ENCODE assay signal across 17 cellular contexts in the genomic region with DNA sequence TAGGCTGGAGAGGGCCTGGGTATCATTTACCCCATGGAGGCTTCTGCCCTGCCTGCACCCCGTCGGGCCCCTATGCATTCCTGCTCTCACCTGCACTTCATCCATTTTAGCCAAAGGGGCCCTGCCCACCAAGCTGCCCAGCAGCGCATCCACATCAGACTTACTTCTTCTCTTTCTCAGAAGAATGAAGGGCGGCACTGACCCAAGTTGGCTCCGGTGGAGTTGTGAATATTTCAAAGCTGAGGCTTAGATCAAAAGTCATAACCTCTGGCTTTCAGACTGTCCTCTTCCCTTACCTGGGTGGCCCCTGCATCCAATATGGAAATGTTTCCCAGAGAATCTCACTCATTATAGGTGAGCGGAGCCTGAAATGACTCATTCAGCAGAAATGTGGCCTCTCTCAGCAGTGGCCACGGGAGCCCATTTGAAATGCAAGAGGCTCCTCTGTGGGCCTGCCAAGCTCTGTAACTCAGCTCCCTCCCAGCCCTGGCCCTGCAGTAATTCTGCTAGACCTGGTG.
A peak's percentile ranks its signal among the peaks of the same experiment; 100 is the strongest.
DNase-seq lines count a peak whose midpoint lies in the region; ATAC-seq and TF ChIP-seq lines count a peak whose summit lies in the region.
"Had no signal": no experiment of that assay in that cellular context is flagged by ENCODE, and none has a peak within 500 bp of the region (broad histone marks: within the 10 kb centered on the region; RNA-seq: fewer than 3 reads in every experiment).

No MANE protein-coding gene starts in this region.

- DNase-seq in Calu3, result peak; percentile 17
- peak; percentile 42 for DNase-seq in mammary epithelial cell
- peak; percentile 80 for DNase-seq in kidney tubule cell (ENCODE audit: low spot score)
- no peak for DNase-seq in activated naive CD8-positive, alpha-beta T cell treated with anti-CD3 and anti-CD28 coated beads, Interleukin-2, amount 50 U/mL, for 24 hours
- no peak for DNase-seq in stimulated activated CD4-positive, alpha-beta T cell treated with anti-CD3 and anti-CD28 coated beads, Interleukin-4, amount 100 ng/mL, for 24 hours
- no peak for DNase-seq in immature natural killer cell
- DNase-seq in activated CD4-positive, alpha-beta memory T cell treated with anti-CD3 and anti-CD28 coated beads, Interleukin-2, amount 10 ng/mL, durations not matched to agents 7 days and 5 days, result no peak
- DNase-seq: activated naive CD8-positive, alpha-beta T cell treated with anti-CD3 and anti-CD28 coated beads, Interleukin-2, amount 10 ng/mL, durations not matched to agents 7 days and 5 days; BE2C; DND-41; erythroblast; NCI-H1048; NCI-H2171 treated with DMSO at 0.1 percent for 48 hours; stimulated activated CD4-positive, alpha-beta T cell treated with anti-CD3 and anti-CD28 coated beads, Interleukin-2, amount 100 ng/mL, for 24 hours; upper lobe of right lung; WERI-Rb-1 had no signal

- H3K4me2 ChIP-seq in mammary epithelial cell (ENCODE audit: insufficient read depth, low read depth, low read length), result no peak overlapping the region

- H3K27ac ChIP-seq in HUES64 (ENCODE audit: low read depth, low read length) (peak overlapping the region; percentile 81), mammary epithelial cell (ENCODE audit: insufficient read depth, low read depth, low read length) (no peak overlapping the region)
- H3K27ac ChIP-seq: upper lobe of right lung, WERI-Rb-1 had no signal

- no peaks in the 10 kb centered on the region for H3K9me3 ChIP-seq in HUES64 (ENCODE audit: insufficient read depth, low read depth, low read length)
- no peaks in the 10 kb centered on the region for H3K9me3 ChIP-seq in mammary epithelial cell (replicated peaks; ENCODE audit: insufficient read depth, low read length)
- H3K9me3 ChIP-seq: BE2C, upper lobe of right lung had no signal

- in situ Hi-C loops in mammary epithelial cell (cut with MboI; ENCODE audit: low sequenced_read_pairs in 2 of 2), result no loop called here

- H3K9ac ChIP-seq in HUES64 (ENCODE audit: low read depth, low read length) (peak overlapping the region; percentile 2; the same call in 1 of the 2 replicates), mammary epithelial cell (ENCODE audit: insufficient read depth, low read length) (no peak overlapping the region)

- H3K4me3 Mint-ChIP-seq in Calu3 (ENCODE audit: low read depth, unreplicated experiment) (no peak overlapping the region), immature natural killer cell (no peak overlapping the region)
- no peak overlapping the region for H3K4me3 Mint-ChIP-seq in activated naive CD8-positive, alpha-beta T cell treated with anti-CD3 and anti-CD28 coated beads, Interleukin-2, amount 50 U/mL, for 24 hours
- no peak overlapping the region for H3K4me3 Mint-ChIP-seq in activated CD4-positive, alpha-beta memory T cell treated with anti-CD3 and anti-CD28 coated beads, Interleukin-2, amount 10 ng/mL, durations not matched to agents 7 days and 5 days
- H3K4me3 Mint-ChIP-seq: activated naive CD8-positive, alpha-beta T cell treated with anti-CD3 and anti-CD28 coated beads, Interleukin-2, amount 10 ng/mL, durations not matched to agents 7 days and 5 days had no signal

- H3K27me3 Mint-ChIP-seq in Calu3 (ENCODE audit: unreplicated experiment), result no peaks in the 10 kb centered on the region
- no peaks in the 10 kb centered on the region for H3K27me3 Mint-ChIP-seq in activated naive CD8-positive, alpha-beta T cell treated with anti-CD3 and anti-CD28 coated beads, Interleukin-2, amount 50 U/mL, for 24 hours
- H3K27me3 Mint-ChIP-seq in immature natural killer cell (ENCODE audit: low read depth in 3 of 3), result peaks cover 0 to 7% (median 6%) of the 10 kb centered on the region in 3 donors
- H3K27me3 Mint-ChIP-seq in activated CD4-positive, alpha-beta memory T cell treated with anti-CD3 and anti-CD28 coated beads, Interleukin-2, amount 10 ng/mL, durations not matched to agents 7 days and 5 days, result no peaks in the 10 kb centered on the region
- H3K27me3 Mint-ChIP-seq: activated naive CD8-positive, alpha-beta T cell treated with anti-CD3 and anti-CD28 coated beads, Interleukin-2, amount 10 ng/mL, durations not matched to agents 7 days and 5 days had no signal

- TF ChIP-seq CTCF in Calu3 (IDR thresholded peaks at IDR 0.05; ENCODE audit: unreplicated experiment) (no peak), mammary epithelial cell (conservative IDR thresholded peaks at IDR 0.05 in 1 of 2, IDR thresholded peaks at IDR 0.05 in 1 of 2; ENCODE audit: extremely low read depth in 1 of 2, insufficient read depth in 1 of 2, low read depth in 1 of 2, low read length in 2 of 2) (no peak)

- H3K4me1 Mint-ChIP-seq in Calu3 (ENCODE audit: low read depth, unreplicated experiment), result peaks cover 21% of the 10 kb centered on the region
- H3K4me1 Mint-ChIP-seq in activated naive CD8-positive, alpha-beta T cell treated with anti-CD3 and anti-CD28 coated beads, Interleukin-2, amount 50 U/mL, for 24 hours, result no peaks in the 10 kb centered on the region
- H3K4me1 Mint-ChIP-seq in immature natural killer cell, result peaks cover 7 to 11% of the 10 kb centered on the region in 2 donors
- no peaks in the 10 kb centered on the region for H3K4me1 Mint-ChIP-seq in activated CD4-positive, alpha-beta memory T cell treated with anti-CD3 and anti-CD28 coated beads, Interleukin-2, amount 10 ng/mL, durations not matched to agents 7 days and 5 days
- H3K4me1 Mint-ChIP-seq: activated naive CD8-positive, alpha-beta T cell treated with anti-CD3 and anti-CD28 coated beads, Interleukin-2, amount 10 ng/mL, durations not matched to agents 7 days and 5 days had no signal

- H3K27ac Mint-ChIP-seq in Calu3 (ENCODE audit: unreplicated experiment) (no peak overlapping the region), immature natural killer cell (no peak overlapping the region)
- H3K27ac Mint-ChIP-seq in activated naive CD8-positive, alpha-beta T cell treated with anti-CD3 and anti-CD28 coated beads, Interleukin-2, amount 50 U/mL, for 24 hours, result no peak overlapping the region
- H3K27ac Mint-ChIP-seq in activated CD4-positive, alpha-beta memory T cell treated with anti-CD3 and anti-CD28 coated beads, Interleukin-2, amount 10 ng/mL, durations not matched to agents 7 days and 5 days, result no peak overlapping the region
- H3K27ac Mint-ChIP-seq: activated naive CD8-positive, alpha-beta T cell treated with anti-CD3 and anti-CD28 coated beads, Interleukin-2, amount 10 ng/mL, durations not matched to agents 7 days and 5 days had no signal

- H3K27me3 ChIP-seq in HUES64 (ENCODE audit: insufficient read depth, low read length) (peaks cover 2% of the 10 kb centered on the region; the same call in 1 of the 2 replicates), mammary epithelial cell (ENCODE audit: insufficient read depth, low read length) (no peaks in the 10 kb centered on the region)
- H3K27me3 ChIP-seq: BE2C, upper lobe of right lung had no signal

- intact Hi-C loops in Calu3 (cut with micrococcal nuclease; ENCODE audit: unreplicated experiment) (no loop called here), mammary epithelial cell (cut with micrococcal nuclease) (loop anchor here (5.0 kb wide), 1 partner anchor 110 kb away; no protein-coding TSS in a partner anchor)

- H3K9me3 Mint-ChIP-seq in Calu3 (ENCODE audit: low read depth, unreplicated experiment), result no peaks in the 10 kb centered on the region
- H3K9me3 Mint-ChIP-seq in activated naive CD8-positive, alpha-beta T cell treated with anti-CD3 and anti-CD28 coated beads, Interleukin-2, amount 50 U/mL, for 24 hours, result no peaks in the 10 kb centered on the region
- H3K9me3 Mint-ChIP-seq in immature natural killer cell, result no peaks in the 10 kb centered on the region
- H3K9me3 Mint-ChIP-seq in activated CD4-positive, alpha-beta memory T cell treated with anti-CD3 and anti-CD28 coated beads, Interleukin-2, amount 10 ng/mL, durations not matched to agents 7 days and 5 days, result no peaks in the 10 kb centered on the region
- H3K9me3 Mint-ChIP-seq: activated naive CD8-positive, alpha-beta T cell treated with anti-CD3 and anti-CD28 coated beads, Interleukin-2, amount 10 ng/mL, durations not matched to agents 7 days and 5 days had no signal

- BruUV-seq in Calu3 (replicated peaks; lab: Mats Ljungman, UMichigan) (no TSS peak), mammary epithelial cell (replicated peaks; lab: Mats Ljungman, UMichigan) (no TSS peak)

- POLR2A ChIA-PET in activated CD4-positive, alpha-beta memory T cell treated with anti-CD3 and anti-CD28 coated beads, Interleukin-2, amount 10 ng/mL, durations not matched to agents 7 days and 5 days (lab: Charles Lee), result no interaction called here

- H3K4me1 ChIP-seq in HUES64 (ENCODE audit: insufficient read depth, low read length) (peaks cover 48% of the 10 kb centered on the region), mammary epithelial cell (ENCODE audit: insufficient read depth, low read length) (peaks cover 7% of the 10 kb centered on the region)
- H3K4me1 ChIP-seq: BE2C, upper lobe of right lung had no signal

- no peaks in the 10 kb centered on the region for H4K20me1 ChIP-seq in mammary epithelial cell (ENCODE audit: insufficient read depth, low read length)

- CTCF ChIA-PET in Calu3 (lab: Charles Lee), result no interaction called here
- CTCF ChIA-PET in mammary epithelial cell (lab: Charles Lee; ENCODE audit: low non-redundant PET), result no interaction called here
- CTCF ChIA-PET in activated CD4-positive, alpha-beta memory T cell treated with anti-CD3 and anti-CD28 coated beads, Interleukin-2, amount 10 ng/mL, durations not matched to agents 7 days and 5 days (lab: Charles Lee), result no interaction called here

- H3K4me3 ChIP-seq in HUES64 (ENCODE audit: low read length), result peak overlapping the region; percentile 35
- no peak overlapping the region for H3K4me3 ChIP-seq in mammary epithelial cell (replicated peaks in 1 of 3; ENCODE audit: insufficient read depth in 1 of 3, low read depth in 2 of 3, low read length in 3 of 3)
- H3K4me3 ChIP-seq: upper lobe of right lung had no signal

- H2AFZ ChIP-seq in mammary epithelial cell (ENCODE audit: low read depth, low read length), result no peak overlapping the region

- no peak for ATAC-seq in activated naive CD8-positive, alpha-beta T cell treated with anti-CD3 and anti-CD28 coated beads, Interleukin-2, amount 50 U/mL, for 24 hours
- ATAC-seq: upper lobe of right lung had no signal

- 10% methylated on average over 7 of the region's 7 CpGs for WGBS in HUES64
- 80% methylated on average over 7 of the region's 7 CpGs for whole genome bisulfite sequencing in mammary epithelial cell (ENCODE audit: low coverage, missing lambda C conversion rate)

- dilution Hi-C loops in mammary epithelial cell (cut with HindIII; ENCODE audit: low sequenced_read_pairs), result no loop called here

- H3K36me3 ChIP-seq in HUES64 (ENCODE audit: insufficient read depth, low read length) (no peaks in the 10 kb centered on the region), mammary epithelial cell (ENCODE audit: insufficient read depth, low read length) (no peaks in the 10 kb centered on the region)
- H3K36me3 ChIP-seq: BE2C, upper lobe of right lung, WERI-Rb-1 had no signal

- H3K36me3 Mint-ChIP-seq in Calu3 (ENCODE audit: insufficient read depth, unreplicated experiment) (peaks cover 4% of the 10 kb centered on the region), immature natural killer cell (peaks cover 0 to 17% (median 3%) of the 10 kb centered on the region in 3 donors)
- H3K36me3 Mint-ChIP-seq in activated naive CD8-positive, alpha-beta T cell treated with anti-CD3 and anti-CD28 coated beads, Interleukin-2, amount 50 U/mL, for 24 hours (ENCODE audit: low read depth), result peaks cover 10% of the 10 kb centered on the region
- H3K36me3 Mint-ChIP-seq in activated CD4-positive, alpha-beta memory T cell treated with anti-CD3 and anti-CD28 coated beads, Interleukin-2, amount 10 ng/mL, durations not matched to agents 7 days and 5 days (ENCODE audit: low read depth), result no peaks in the 10 kb centered on the region
- H3K36me3 Mint-ChIP-seq: activated naive CD8-positive, alpha-beta T cell treated with anti-CD3 and anti-CD28 coated beads, Interleukin-2, amount 10 ng/mL, durations not matched to agents 7 days and 5 days had no signal

- no peaks in the 10 kb centered on the region for H3K79me2 ChIP-seq in mammary epithelial cell (ENCODE audit: insufficient read depth, low read length)

Comparison
In these comparisons a context has a peak if more than half of its experiments do, and no peak if none do; other contexts are left out.
1. DNase-seq: peak in Calu3 (single experiment), mammary epithelial cell (single experiment) and kidney tubule cell (single experiment); none in activated naive CD8-positive, alpha-beta T cell treated with anti-CD3 and anti-CD28 coated beads, Interleukin-2, amount 50 U/mL, for 24 hours (single experiment), stimulated activated CD4-positive, alpha-beta T cell treated with anti-CD3 and anti-CD28 coated beads, Interleukin-4, amount 100 ng/mL, for 24 hours (single experiment), immature natural killer cell (0 of 3) and activated CD4-positive, alpha-beta memory T cell treated with anti-CD3 and anti-CD28 coated beads, Interleukin-2, amount 10 ng/mL, durations not matched to agents 7 days and 5 days (single experiment).